35 cellular contexts compared by ENCODE assay signal in the genomic region with DNA sequence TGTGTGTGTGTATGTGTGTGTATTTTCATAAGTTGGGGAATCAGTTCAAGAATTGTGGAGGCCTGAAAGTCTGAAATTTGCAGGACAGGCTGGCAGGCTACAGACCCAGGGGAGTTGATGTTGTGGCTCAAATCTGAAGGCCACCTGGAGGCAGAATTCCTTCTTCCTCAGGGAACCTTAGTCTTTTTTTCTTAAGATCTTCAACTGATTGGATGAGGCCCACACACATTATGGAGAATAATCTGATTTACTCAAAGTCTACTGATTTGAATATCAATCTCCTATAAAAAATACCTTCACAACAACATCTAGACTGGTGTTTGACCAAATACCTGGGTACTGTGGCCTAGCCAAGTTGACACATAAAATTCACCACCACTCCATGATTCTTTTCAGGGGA.
A peak's percentile ranks its signal among the peaks of the same experiment; 100 is the strongest.
DNase-seq lines count a peak whose midpoint lies in the region; ATAC-seq, FAIRE-seq and TF ChIP-seq lines count a peak whose summit lies in the region.
"Had no signal": no experiment of that assay in that cellular context is flagged by ENCODE, and none has a peak within 500 bp of the region (broad histone marks: within the 10 kb centered on the region; RNA-seq: fewer than 3 reads in every experiment).

No MANE protein-coding gene starts in this region.

- H3K4me2 ChIP-seq in K562 (ENCODE audit: insufficient read depth, low read length), result no peak overlapping the region
- H3K4me2 ChIP-seq: A549 had no signal

- peaks cover 19 to 24% of the 10 kb centered on the region in 2 experiments for H3K27me3 ChIP-seq in K562 (ENCODE audit: control insufficient read depth in 2 of 2, insufficient read depth in 2 of 2, low read length in 2 of 2)
- H3K27me3 ChIP-seq: BLaER1; BLaER1 treated with 17β-estradiol and CSF1 and Interleukin-3, amounts not matched to agents 10 nM and 100 nM had no signal

- DNase-seq in NCI-H82 (lab: John Stamatoyannopoulos, UW), result peak; percentile 17
- DNase-seq in NCI-H82 treated with DMSO at 0.1 percent for 48 hours (lab: John Stamatoyannopoulos, UW; ENCODE audit: unreplicated experiment), result no peak
- no peak for DNase-seq in K562 (ENCODE audit: extremely low read depth in 1 of 4, low spot score in 3 of 4)
- DNase-seq in stimulated activated naive CD8-positive, alpha-beta T cell treated with anti-CD3 and anti-CD28 coated beads, Interleukin-15, amount 100 ng/mL, for 72 hours, result no peak
- DNase-seq: 8988T; ACHN; AML-193; BE2C; C1 segment of cervical spinal cord; Caco-2; Calu3; CD4-positive, alpha-beta memory T cell; CD4-positive, alpha-beta T cell; CD4-positive, CD25-positive, alpha-beta regulatory T cell; CD8-positive, alpha-beta memory T cell; CD8-positive, alpha-beta T cell; COR-L47; DMS 273 treated with DMSO at 0.1 percent for 48 hours; DMS153; DMS53; DMS79; DMS79 treated with DMSO at 0.1 percent for 48 hours; DND-41; EL had no signal

- no peak for TF ChIP-seq RAD21 in K562 (CRISPR knock-in tag; conservative IDR thresholded peaks at IDR 0.05 in 1 of 2, IDR thresholded peaks at IDR 0.05 in 1 of 2)

- CTCF ChIA-PET in HEK293 (lab: Yijun Ruan, JAX), result no interaction called here
- CTCF ChIA-PET in K562 (lab: Yijun Ruan, JAX; ENCODE audit: low intra/inter-chr PET ratio), result no interaction called here

- no peak overlapping the region for H3K4me3 ChIP-seq in HEK293 (ENCODE audit: low read depth, low read length)
- H3K4me3 ChIP-seq in K562, result no peak overlapping the region
- H3K4me3 ChIP-seq: A549; BLaER1; BLaER1 treated with 17β-estradiol and CSF1 and Interleukin-3, amounts not matched to agents 10 nM and 100 nM had no signal

- no peaks in the 10 kb centered on the region for H3K9me1 ChIP-seq in K562 (ENCODE audit: control insufficient read depth, insufficient read depth, low read length)

- no peaks in the 10 kb centered on the region for H4K20me1 ChIP-seq in K562 (replicated peaks; ENCODE audit: control insufficient read depth, insufficient read depth, low read length)
- H4K20me1 ChIP-seq: BLaER1; BLaER1 treated with 17β-estradiol and CSF1 and Interleukin-3, amounts not matched to agents 10 nM and 100 nM had no signal

- H3K4me3 Mint-ChIP-seq in stimulated activated naive CD8-positive, alpha-beta T cell treated with anti-CD3 and anti-CD28 coated beads, Interleukin-15, amount 100 ng/mL, for 72 hours, result no peak overlapping the region
- H3K4me3 Mint-ChIP-seq: B cell; CD14-positive monocyte; CD4-positive, alpha-beta memory T cell; CD4-positive, alpha-beta T cell; CD4-positive, CD25-positive, alpha-beta regulatory T cell; CD8-positive, alpha-beta memory T cell; CD8-positive, alpha-beta T cell had no signal

- H3K9me3 ChIP-seq in HEK293 (ENCODE audit: control insufficient read depth, insufficient read depth, low read depth, low read length) (no peaks in the 10 kb centered on the region), K562 (replicated peaks; ENCODE audit: control insufficient read depth, insufficient read depth, low read depth, low read length) (no peaks in the 10 kb centered on the region)
- H3K9me3 ChIP-seq: A549, BE2C, BLaER1, Caco-2 had no signal

- no peak for TF ChIP-seq EP300 in K562 (IDR thresholded peaks at IDR 0.05; ENCODE audit: low read length)

- TF ChIP-seq POLR2A in K562 (conservative IDR thresholded peaks at IDR 0.05), result no peak

- POLR2A ChIA-PET in HEK293 (lab: Yijun Ruan, JAX) (no interaction called here), K562 (lab: Yijun Ruan, JAX) (interaction anchor here (0.6 kb wide), 1 partner anchor 124 kb away, joined by 4 read pairs; no protein-coding TSS in a partner anchor)

- H3K79me2 ChIP-seq in K562 (ENCODE audit: control insufficient read depth, insufficient read depth, low read length), result no peaks in the 10 kb centered on the region

- H3K4me1 Mint-ChIP-seq in stimulated activated naive CD8-positive, alpha-beta T cell treated with anti-CD3 and anti-CD28 coated beads, Interleukin-15, amount 100 ng/mL, for 72 hours, result no peaks in the 10 kb centered on the region
- H3K4me1 Mint-ChIP-seq: B cell; CD14-positive monocyte; CD4-positive, alpha-beta memory T cell; CD4-positive, CD25-positive, alpha-beta regulatory T cell; CD8-positive, alpha-beta memory T cell had no signal

- TF ChIP-seq CTCF in HEK293 (tag by site-specific recombination; IDR thresholded peaks at IDR 0.05) (no peak), K562 (IDR thresholded peaks at IDR 0.05 in 2 of 3, conservative IDR thresholded peaks at IDR 0.05 in 1 of 3; ENCODE audit: insufficient read depth in 2 of 3, low read depth in 1 of 3, low read length in 3 of 3) (no peak)

- no peaks in the 10 kb centered on the region for H3K9me3 Mint-ChIP-seq in stimulated activated naive CD8-positive, alpha-beta T cell treated with anti-CD3 and anti-CD28 coated beads, Interleukin-15, amount 100 ng/mL, for 72 hours
- H3K9me3 Mint-ChIP-seq: CD4-positive, alpha-beta T cell; CD8-positive, alpha-beta T cell had no signal

- in situ Hi-C loops in K562 (cut with MboI), result no loop called here

- H3K27ac Mint-ChIP-seq in stimulated activated naive CD8-positive, alpha-beta T cell treated with anti-CD3 and anti-CD28 coated beads, Interleukin-15, amount 100 ng/mL, for 72 hours, result no peak overlapping the region
- H3K27ac Mint-ChIP-seq: B cell; CD4-positive, alpha-beta memory T cell; CD4-positive, alpha-beta T cell; CD8-positive, alpha-beta memory T cell; CD8-positive, alpha-beta T cell had no signal

- H3K9ac ChIP-seq in K562 (ENCODE audit: insufficient read depth in 1 of 2, low read depth in 2 of 2, low read length in 2 of 2), result no peak overlapping the region
- H3K9ac ChIP-seq: BLaER1; BLaER1 treated with 17β-estradiol and CSF1 and Interleukin-3, amounts not matched to agents 10 nM and 100 nM had no signal

- H3K27ac ChIP-seq in HEK293 (ENCODE audit: extremely low read depth, low read depth, low read length) (no peak overlapping the region), K562 (ENCODE audit: extremely low read depth, low read depth, low read length) (no peak overlapping the region)
- H3K27ac ChIP-seq: 22Rv1; A549; BLaER1; BLaER1 treated with 17β-estradiol and CSF1 and Interleukin-3, amounts not matched to agents 10 nM and 100 nM; C4-2B had no signal

- BruUV-seq in K562 (replicated peaks; lab: Mats Ljungman, UMichigan), result no TSS peak

- H3K27me3 Mint-ChIP-seq in stimulated activated naive CD8-positive, alpha-beta T cell treated with anti-CD3 and anti-CD28 coated beads, Interleukin-15, amount 100 ng/mL, for 72 hours, result peaks cover 24% of the 10 kb centered on the region

- H2AFZ ChIP-seq in K562 (ENCODE audit: low read depth, low read length), result no peak overlapping the region

- no peaks in the 10 kb centered on the region for H3K4me1 ChIP-seq in HEK293 (ENCODE audit: control insufficient read depth, insufficient read depth, low read length)
- no peaks in the 10 kb centered on the region for H3K4me1 ChIP-seq in K562 (replicated peaks in 1 of 2; ENCODE audit: control insufficient read depth in 2 of 2, insufficient read depth in 2 of 2, low read length in 2 of 2)
- H3K4me1 ChIP-seq: A549, BE2C, Caco-2 had no signal

- ATAC-seq in K562 (no peak), GM18909 (IDR thresholded peaks at IDR 0.05; ENCODE audit: poor library complexity, unreplicated experiment) (no peak)
- no peak for ATAC-seq in stimulated activated naive CD8-positive, alpha-beta T cell treated with anti-CD3 and anti-CD28 coated beads, Interleukin-15, amount 100 ng/mL, for 72 hours
- ATAC-seq: A549; CD8-positive, alpha-beta T cell had no signal

- intact Hi-C loops in K562 (cut with micrococcal nuclease), result no loop called here

- H3K36me3 ChIP-seq in HEK293 (ENCODE audit: control insufficient read depth in 2 of 2, insufficient read depth in 1 of 2, low read length in 2 of 2), result no peaks in the 10 kb centered on the region
- H3K36me3 ChIP-seq in K562 (ENCODE audit: control insufficient read depth, insufficient read depth, low read length), result no peaks in the 10 kb centered on the region
- H3K36me3 ChIP-seq: BE2C; BLaER1; BLaER1 treated with 17β-estradiol and CSF1 and Interleukin-3, amounts not matched to agents 10 nM and 100 nM had no signal

- no peak for FAIRE-seq in K562 (lab: Jason Lieb, UNC)
- FAIRE-seq: A204.1, A549, D721Med had no signal

TF ChIP-seq in HEK293, 187 proteins besides CTCF, POLR2A, EP300 and RAD21:
- TF ChIP-seq ZNF10 (tag by site-specific recombination; IDR thresholded peaks at IDR 0.05), result peak; percentile 62; the same call in 1 of the 2 replicates
- TF ChIP-seq ZNF610 (tag by site-specific recombination; IDR thresholded peaks at IDR 0.05; ENCODE audit: borderline replicate concordance), result no peak

TF ChIP-seq in K562, 482 proteins besides CTCF, POLR2A, EP300 and RAD21:
- TF ChIP-seq, protein P1, sequence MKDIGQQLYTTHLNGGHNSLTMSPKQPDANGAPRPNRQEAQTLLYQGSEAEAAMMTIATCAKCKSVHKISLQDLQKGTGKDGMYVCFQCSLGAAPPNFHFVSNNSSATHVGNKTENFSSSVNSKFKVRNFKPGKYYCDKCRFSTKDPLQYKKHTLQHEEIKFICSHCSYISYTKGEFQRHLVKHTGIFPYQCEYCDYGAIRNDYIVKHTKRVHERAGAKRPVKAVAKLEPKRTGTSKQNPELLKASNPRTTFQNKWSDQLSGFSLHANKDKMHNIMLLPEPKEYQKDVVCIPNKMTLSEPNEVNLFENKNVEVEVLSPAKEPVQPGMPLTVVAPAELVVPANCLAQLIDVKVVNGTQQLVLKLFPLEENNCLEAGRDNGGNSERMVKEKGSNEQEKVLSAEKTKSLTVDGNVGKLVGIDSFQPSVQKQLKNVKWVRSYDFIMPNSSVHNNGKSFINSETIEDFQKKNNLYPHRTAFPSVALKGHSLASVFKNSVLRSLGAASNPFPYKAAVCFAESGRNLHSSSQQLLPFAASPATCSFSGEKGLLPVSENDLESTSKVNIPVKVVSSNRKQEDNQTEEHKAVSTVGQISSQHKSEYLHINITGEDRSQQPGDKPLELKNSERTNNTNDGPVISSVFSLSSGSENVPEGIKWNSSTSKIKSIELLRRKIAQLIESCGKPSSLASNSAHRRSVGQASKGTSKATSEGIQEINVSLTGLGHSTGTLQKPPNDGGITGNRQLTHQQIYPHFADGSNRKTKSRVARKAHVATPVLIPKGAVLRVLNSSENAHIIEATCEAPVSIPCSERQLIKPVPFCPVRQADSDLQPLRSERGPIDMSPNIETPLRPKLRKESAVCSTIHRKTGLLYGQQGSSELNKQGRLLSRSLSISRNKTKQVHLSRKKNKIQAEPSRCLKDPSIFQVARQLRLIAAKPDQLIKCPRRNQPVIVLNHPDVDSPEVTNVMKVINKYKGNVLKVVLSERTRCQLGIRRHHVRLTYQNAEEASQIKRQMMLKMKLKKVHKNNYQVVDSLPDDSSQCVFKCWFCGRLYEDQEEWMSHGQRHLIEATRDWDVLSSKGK (CRISPR knock-in tag; IDR thresholded peaks at IDR 0.05), result no peak
- peak; percentile 56; the same call in 1 of the 2 replicates for TF ChIP-seq ZNF134 (CRISPR knock-in tag; conservative IDR thresholded peaks at IDR 0.05)
- TF ChIP-seq ZNF764 (CRISPR knock-in tag; IDR thresholded peaks at IDR 0.05; ENCODE audit: low read depth), result no peak
TF ChIP-seq in K562: peak in this region for 1.
